ENCODE assay signal across 9 cellular contexts in genomic region chrX:3286196-3286920, GRCh38.
DNase-seq lines count a peak whose midpoint lies in the region; ATAC-seq and TF ChIP-seq lines count a peak whose summit lies in the region.
"Had no signal": no experiment of that assay in that cellular context is flagged by ENCODE, and none has a peak within 500 bp of the region (broad histone marks: within the 10 kb centered on the region; RNA-seq: fewer than 3 reads in every experiment).

No MANE protein-coding gene starts in this region.

- no peaks in the 10 kb centered on the region for H3K79me2 ChIP-seq in HCT116 (ENCODE audit: insufficient read depth, low read length)

- no peak overlapping the region for H3K9ac ChIP-seq in HCT116 (ENCODE audit: low read length)

- H3K27me3 ChIP-seq in HCT116 (ENCODE audit: insufficient read depth, low read length) (no peaks in the 10 kb centered on the region), thoracic aorta (replicated peaks; ENCODE audit: insufficient read depth) (no peaks in the 10 kb centered on the region)

- H3K4me1 ChIP-seq in HCT116 (ENCODE audit: control insufficient read depth in 1 of 2, insufficient read depth in 2 of 2, low read length in 2 of 2) (peaks cover 0 to 13% of the 10 kb centered on the region in 2 experiments; a peak in 2 of 4 replicates), thoracic aorta (ENCODE audit: control insufficient read depth in 1 of 2, low read depth in 2 of 2) (no peaks in the 10 kb centered on the region)

- H3K36me3 ChIP-seq in HCT116 (ENCODE audit: control insufficient read depth in 1 of 2, insufficient read depth in 2 of 2, low read length in 2 of 2) (no peaks in the 10 kb centered on the region), thoracic aorta (no peaks in the 10 kb centered on the region)

- CTCF ChIA-PET in HCT116 (lab: Charles Lee) = no interaction called here

- H3K27ac ChIP-seq in HCT116 (ENCODE audit: low read depth, low read length) = 0 out of 2 replicates have a peak overlapping the region, but pooled peaks have one; percentile 26
- H3K27ac ChIP-seq in thoracic aorta = no peak overlapping the region

- peak; percentile 31 for DNase-seq in HCT116 (ENCODE audit: low read depth, low spot score)
- peak; percentile 26 for DNase-seq in T1000 (lab: John Stamatoyannopoulos, UW)
- peak; percentile 82 for DNase-seq in fibroblast of villous mesenchyme (ENCODE audit: low read depth)
- DNase-seq in thoracic aorta (ENCODE audit: low spot score) = no peak
- DNase-seq in stimulated activated CD4-positive, alpha-beta T cell treated with anti-CD3 and anti-CD28 coated beads, Interleukin-1b, Interleukin-23, amount 100 ng/mL, for 48 hours = no peak
- DNase-seq: activated CD4-positive, alpha-beta T cell treated with anti-CD3 and anti-CD28 coated beads, Interleukin-2, amount 10 ng/mL, durations not matched to agents 24 days and 14 days; activated naive CD4-positive, alpha-beta T cell treated with anti-CD3 and anti-CD28 coated beads, Interleukin-2, amount 50 U/mL, for 16 hours had no signal

- H3K4me3 ChIP-seq in HCT116 (replicated peaks in 1 of 2; ENCODE audit: low read depth in 1 of 2, low read length in 2 of 2) = peak overlapping the region; percentile 13 to 48
- peak overlapping the region; percentile 7 for H3K4me3 ChIP-seq in fibroblast of villous mesenchyme (ENCODE audit: low read depth, low read length)
- peak overlapping the region; percentile 27 for H3K4me3 ChIP-seq in thoracic aorta

- RAD21 ChIA-PET in HCT116 (lab: Charles Lee; ENCODE audit: low non-redundant PET in 1 of 2, low total read pairs in 2 of 2, uncharacterized antibody in 2 of 2, unreplicated experiment in 2 of 2) = no interaction called here

- no peak for TF ChIP-seq POLR2A in HCT116 (IDR thresholded peaks at IDR 0.05; ENCODE audit: borderline replicate concordance, extremely low read depth, insufficient read depth, insufficient read length)

- no peak for TF ChIP-seq RAD21 in HCT116 (IDR thresholded peaks at IDR 0.05; ENCODE audit: low read depth)

- TF ChIP-seq CTCF in HCT116 (IDR thresholded peaks at IDR 0.05 in 2 of 3, conservative IDR thresholded peaks at IDR 0.05 in 1 of 3; ENCODE audit: borderline replicate concordance in 1 of 3, insufficient read depth in 1 of 3, low read depth in 2 of 3, low read length in 2 of 3) (no peak), fibroblast of villous mesenchyme (IDR thresholded peaks at IDR 0.05; ENCODE audit: insufficient read depth, low read depth, low read length) (no peak), thoracic aorta (IDR thresholded peaks at IDR 0.05) (no peak)

- BruUV-seq in HCT116 (replicated peaks; lab: Mats Ljungman, UMichigan) = no TSS peak

- POLR2A ChIA-PET in HCT116 (lab: Charles Lee) = no interaction called here

- intact Hi-C loops in HCT116 (cut with micrococcal nuclease) = no loop called here

- no peaks in the 10 kb centered on the region for H3K9me3 ChIP-seq in HCT116 (ENCODE audit: control insufficient read depth in 1 of 2, insufficient read depth in 1 of 2, low read depth in 1 of 2, low read length in 2 of 2)
- no peaks in the 10 kb centered on the region for H3K9me3 ChIP-seq in thoracic aorta

- H3K9me2 ChIP-seq in HCT116 (ENCODE audit: insufficient read depth) = no peaks in the 10 kb centered on the region

- peak; percentile 82 for ATAC-seq in HCT116
- no peak for ATAC-seq in thoracic aorta (ENCODE audit: insufficient number of reproducible peaks, low FRiP score, low read depth)
- no peak for ATAC-seq in GM18873 (IDR thresholded peaks at IDR 0.05; ENCODE audit: low FRiP score, unreplicated experiment)
- ATAC-seq in HG03439 (IDR thresholded peaks at IDR 0.05; ENCODE audit: unreplicated experiment) = no peak

- no peaks in the 10 kb centered on the region for H4K20me1 ChIP-seq in HCT116 (ENCODE audit: insufficient read depth)

- peak overlapping the region; percentile 74 for H2AFZ ChIP-seq in HCT116 (ENCODE audit: low read depth, low read length, poor library complexity, severe bottlenecking)

- peak overlapping the region; percentile 70 for H3K4me2 ChIP-seq in HCT116 (ENCODE audit: low read length)

TF ChIP-seq in HCT116, 20 proteins besides CTCF, POLR2A, EP300 and RAD21:
- TF ChIP-seq ZNF274 (IDR thresholded peaks at IDR 0.05; ENCODE audit: low read depth, low read length) (no peak), EZH2phosphoT487 (IDR thresholded peaks at IDR 0.05; ENCODE audit: borderline replicate concordance) (no peak), CBX3 (IDR thresholded peaks at IDR 0.05; ENCODE audit: low read depth) (no peak), SP1 (IDR thresholded peaks at IDR 0.05; ENCODE audit: low read depth) (peak; percentile 10; the same call in 1 of the 2 replicates), FOSL1 (IDR thresholded peaks at IDR 0.05; ENCODE audit: low read depth) (peak; percentile 25; the same call in 1 of the 2 replicates), TCF7L2 (IDR thresholded peaks at IDR 0.05; ENCODE audit: borderline replicate concordance, extremely low read depth, insufficient read depth, insufficient read length) (no peak), EZH2 (IDR thresholded peaks at IDR 0.05) (no peak), JUND (IDR thresholded peaks at IDR 0.05) (no peak)

Comparison
In these comparisons a context has a peak if more than half of its experiments do, and no peak if none do; other contexts are left out.
1. DNase-seq: peak in HCT116 (single experiment), T1000 (single experiment) and fibroblast of villous mesenchyme (single experiment); none in thoracic aorta (single experiment) and stimulated activated CD4-positive, alpha-beta T cell treated with anti-CD3 and anti-CD28 coated beads, Interleukin-1b, Interleukin-23, amount 100 ng/mL, for 48 hours (single experiment).
2. Peak in every context shown above with its lines, with median percentiles within 50 percentile points of each other: H3K4me3 ChIP-seq.